ENCODE assay signal across 1 cellular context in genomic region chr3:195698325-195699147, GRCh38.
TF ChIP-seq lines count a peak whose summit lies in the region.

No MANE protein-coding gene starts in this region.

TF ChIP-seq in GM12878, 131 proteins besides CTCF, POLR2A, EP300 and RAD21 (continued from another document):
- TF ChIP-seq IRF5 (IDR thresholded peaks at IDR 0.05; ENCODE audit: borderline replicate concordance) = no peak
- TF ChIP-seq CEBPB (IDR thresholded peaks at IDR 0.05; ENCODE audit: borderline replicate concordance in 1 of 2, low read depth in 2 of 2, low read length in 2 of 2) = no peak
- TF ChIP-seq POLR2AphosphoS2 (IDR thresholded peaks at IDR 0.05; ENCODE audit: low read depth, low read length) = no peak
- no peak for TF ChIP-seq CREB1 (IDR thresholded peaks at IDR 0.05; ENCODE audit: low read depth)
- TF ChIP-seq NFIC (IDR thresholded peaks at IDR 0.05; ENCODE audit: low read depth, low read length) = no peak
